8 cellular contexts compared by ENCODE assay signal in the genomic region with DNA sequence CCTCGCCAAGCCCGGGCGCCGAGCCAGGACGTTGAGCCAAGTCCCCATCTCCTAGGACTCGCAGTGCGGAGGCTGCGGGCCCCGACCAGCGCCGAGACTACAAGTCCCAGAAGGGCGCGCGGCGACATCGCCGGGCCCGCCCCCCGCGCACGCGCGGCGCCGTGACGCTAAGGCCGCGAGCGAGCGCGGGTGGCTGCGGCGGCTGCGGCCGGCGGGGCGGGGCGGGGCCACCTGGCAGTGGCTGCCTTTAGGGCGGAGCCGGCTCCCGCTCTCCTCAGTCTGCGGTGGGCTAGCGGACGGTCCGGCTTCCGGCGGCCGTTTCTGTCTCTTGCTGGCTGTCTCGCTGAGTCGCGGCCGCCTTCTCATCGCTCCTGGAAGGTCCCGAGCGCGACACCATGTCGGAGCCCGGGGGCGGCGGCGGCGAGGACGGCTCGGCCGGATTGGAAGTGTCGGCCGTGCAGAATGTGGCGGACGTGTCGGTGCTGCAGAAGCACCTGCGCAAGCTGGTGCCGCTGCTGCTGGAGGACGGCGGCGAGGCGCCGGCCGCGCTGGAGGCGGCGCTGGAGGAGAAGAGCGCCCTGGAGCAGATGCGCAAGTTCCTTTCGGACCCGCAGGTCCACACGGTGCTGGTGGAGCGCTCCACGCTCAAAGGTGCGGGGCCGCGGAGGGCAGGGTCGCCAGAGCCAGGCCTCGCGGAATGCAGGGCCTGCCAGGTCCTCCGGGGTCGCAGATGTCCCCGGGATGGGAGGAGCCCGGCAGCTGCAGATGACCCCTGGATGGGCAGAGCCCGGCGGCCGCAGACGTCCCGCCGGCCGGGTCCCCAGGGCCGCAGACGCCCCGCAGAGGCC. TPM values are rescaled to one million over a fixed set of nuclear protein-coding genes. Genes with fewer than 3 reads are reported as not detected.
DNase-seq lines count a peak whose midpoint lies in the region; ATAC-seq and TF ChIP-seq lines count a peak whose summit lies in the region.

TSS of gene DYNC1H1 (plus strand) at position 277 of the 848 bp plus-strand sequence. CDS start at position 396, 119 bp downstream.

- H3K36me3 Mint-ChIP-seq in T-helper 17 cell (ENCODE audit: low read depth) (no peaks in the 10 kb centered on the region), type B pancreatic cell (peaks cover 4% of the 10 kb centered on the region)

- DNase-seq in NCI-H187 treated with DMSO at 0.1 percent for 48 hours (lab: John Stamatoyannopoulos, UW): peak; percentile 48
- peak; percentile 87 to 93 (median 87) for DNase-seq in T-helper 17 cell
- DNase-seq in amniotic stem cell (lab: John Stamatoyannopoulos, UW): peak; percentile 76
- DNase-seq in left cardiac atrium: peak; percentile 97
- DNase-seq in posterior vena cava (ENCODE audit: low spot score): peak; percentile 98
- DNase-seq in type B pancreatic cell (ENCODE audit: extremely low spot score, unreplicated experiment): peak; percentile 94

- H3K4me3 Mint-ChIP-seq in T-helper 17 cell (peak within 1 kb of the TSS; percentile 92), type B pancreatic cell (peak within 1 kb of the TSS; percentile 92)

- H3K9me3 ChIP-seq in T-helper 17 cell (ENCODE audit: control insufficient read depth, low read length, poor library complexity, severe bottlenecking): no peaks in the 10 kb centered on the region

- TF ChIP-seq CTCF in type B pancreatic cell (conservative IDR thresholded peaks at IDR 0.05): no peak

- no peaks in the 10 kb centered on the region for H3K27me3 Mint-ChIP-seq in T-helper 17 cell
- peaks cover 5% of the 10 kb centered on the region for H3K27me3 Mint-ChIP-seq in type B pancreatic cell

- no peaks in the 10 kb centered on the region for H3K9me3 Mint-ChIP-seq in type B pancreatic cell

- intact Hi-C loops in left cardiac atrium (cut with DNase I) (loop anchor here (5.0 to 10.0 kb wide), 3 partner anchors 133 to 257 kb away; partner anchors contain the start of gene PPP2R5C (in 2 of the 2)), posterior vena cava (cut with DNase I) (loop anchor here in 1 of 2 donors (10.0 kb wide), 1 partner anchor 130 kb away; no protein-coding TSS in a partner anchor)

- H3K4me1 Mint-ChIP-seq in T-helper 17 cell (peaks cover 27% of the 10 kb centered on the region), type B pancreatic cell (ENCODE audit: unreplicated experiment) (peaks cover 35% of the 10 kb centered on the region)

- H3K27ac Mint-ChIP-seq in T-helper 17 cell: peak within 1 kb of the TSS; percentile 90
- peak within 1 kb of the TSS; percentile 85 for H3K27ac Mint-ChIP-seq in type B pancreatic cell

- ATAC-seq in GM18498 (IDR thresholded peaks at IDR 0.05; ENCODE audit: unreplicated experiment) (peak; percentile 90), HG02938 (IDR thresholded peaks at IDR 0.05; ENCODE audit: unreplicated experiment) (peak; percentile 58), T-helper 17 cell (peak; percentile 89), left cardiac atrium (peak; percentile 91 to 96)

RNA-seq across cellular contexts. Expression of gene DYNC1H1, which starts in this region (rescaled TPM):
- total RNA-seq in T-helper 17 cell (100 to 1,000 TPM; 318 to 366 TPM), left cardiac atrium (100 to 1,000 TPM; 298 to 361 TPM), posterior vena cava (100 to 1,000 TPM; 421 to 510 TPM), type B pancreatic cell (ENCODE audit: low replicate concordance) (413 and 489 TPM in 2 replicates)

Comparison
In these comparisons a context has a peak if more than half of its experiments do, and no peak if none do; other contexts are left out.
1. Peak in every context shown above with its lines: DNase-seq and ATAC-seq.
2. DNase-seq: peak in every context shown above with its lines; median percentile 98 in posterior vena cava; 97 in left cardiac atrium; 94 in type B pancreatic cell; 87 in T-helper 17 cell; 76 in amniotic stem cell; 48 in NCI-H187 treated with DMSO at 0.1 percent for 48 hours.